In genomic region chr1:36620142-36620541, GRCh38 we compare ENCODE assay signal across 1 cellular context.
TF ChIP-seq lines count a peak whose summit lies in the region.

No MANE protein-coding gene starts in this region.

TF ChIP-seq in GM23338, 12 proteins besides CTCF, POLR2A, EP300 and RAD21 (continued from another document):
- TF ChIP-seq REST (IDR thresholded peaks at IDR 0.05; ENCODE audit: unreplicated experiment) (no peak), ZNF114 (CRISPR knock-in tag; IDR thresholded peaks at IDR 0.05) (no peak), ZNF331 (CRISPR knock-in tag; IDR thresholded peaks at IDR 0.05; ENCODE audit: low read depth) (no peak), EZH2 (IDR thresholded peaks at IDR 0.05; ENCODE audit: low read depth, unreplicated experiment) (no peak), ZNF462 (CRISPR knock-in tag; IDR thresholded peaks at IDR 0.05) (no peak), STAT1 (IDR thresholded peaks at IDR 0.05; ENCODE audit: unreplicated experiment) (no peak), NANOG (IDR thresholded peaks at IDR 0.05; ENCODE audit: borderline replicate concordance) (no peak), JUNB (IDR thresholded peaks at IDR 0.05; ENCODE audit: unreplicated experiment) (no peak), EZH2phosphoT487 (IDR thresholded peaks at IDR 0.05; ENCODE audit: unreplicated experiment) (no peak), POLR2AphosphoS5 (IDR thresholded peaks at IDR 0.05; ENCODE audit: low read depth) (no peak)
